In the genomic region with DNA sequence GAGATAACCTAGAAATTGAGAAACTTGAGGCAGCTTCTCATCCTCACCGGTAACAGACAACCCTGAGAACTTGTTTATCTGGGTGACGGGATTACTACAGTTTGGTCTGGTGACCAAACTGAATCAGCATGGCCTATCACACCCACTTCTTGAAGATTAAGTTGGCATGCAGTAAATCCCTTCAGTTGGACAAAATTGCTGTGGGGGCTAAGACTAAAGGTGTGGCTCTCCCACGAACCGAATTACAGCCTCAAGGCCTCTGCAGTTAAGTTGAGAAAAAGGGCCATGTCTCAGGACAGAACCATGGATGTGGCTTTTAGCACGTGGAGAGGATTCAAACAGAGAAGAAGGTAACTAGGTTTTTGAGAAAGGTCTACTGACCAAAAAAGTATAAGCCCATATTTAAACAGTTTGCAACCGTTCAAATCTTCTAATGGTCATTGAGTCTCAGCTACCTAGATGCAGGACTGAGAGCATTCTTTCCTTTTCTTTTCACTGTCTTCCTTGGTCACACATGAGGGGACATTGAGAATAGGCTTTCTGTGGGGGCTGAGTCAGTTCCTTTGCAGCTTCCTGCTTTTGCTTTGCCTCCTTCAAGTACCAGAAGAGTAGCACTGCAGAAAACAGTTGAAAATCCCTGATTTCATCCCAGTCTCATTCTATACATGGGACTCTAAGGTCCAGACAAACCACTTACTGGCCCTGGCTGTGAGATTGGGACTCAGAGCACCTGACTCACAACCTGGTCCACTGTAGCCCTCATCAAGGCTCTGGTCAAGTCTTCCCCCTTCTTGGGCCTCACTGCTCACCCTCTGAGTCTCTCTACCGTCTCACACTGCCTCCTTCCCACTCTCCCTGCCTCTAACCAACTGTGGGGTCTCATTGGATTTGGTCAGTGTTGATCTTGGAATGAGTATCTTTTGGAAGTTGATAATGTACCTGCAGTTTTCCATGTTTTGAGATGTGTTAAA, we compare ENCODE assay signal across 18 cellular contexts. TPM values are rescaled to one million over a fixed set of nuclear protein-coding genes. Genes with fewer than 3 reads are reported as not detected.
DNase-seq lines count a peak whose midpoint lies in the region; FAIRE-seq and TF ChIP-seq lines count a peak whose summit lies in the region.
"Had no signal": no experiment of that assay in that cellular context is flagged by ENCODE, and none has a peak within 500 bp of the region (broad histone marks: within the 10 kb centered on the region; RNA-seq: fewer than 3 reads in every experiment).

No MANE protein-coding gene starts in this region.

- peak overlapping the region; percentile 50 for H2AK5ac ChIP-seq in trophoblast cell (ENCODE audit: low read length)

- H2BK5ac ChIP-seq in trophoblast cell (ENCODE audit: low read depth, low read length, poor library complexity), result no peak overlapping the region

- no peak overlapping the region for H3K4ac ChIP-seq in trophoblast cell (ENCODE audit: low read depth, low read length)

- TF ChIP-seq CTCF in glutamatergic neuron (IDR thresholded peaks at IDR 0.05; ENCODE audit: partially characterized antibody, unreplicated experiment), result no peak
- TF ChIP-seq CTCF in colonic mucosa (IDR thresholded peaks at IDR 0.05), result no peak

- no peak overlapping the region for H3K27ac ChIP-seq in trophoblast cell (ENCODE audit: low read depth, low read length)
- H3K27ac ChIP-seq in colonic mucosa, result no peak overlapping the region

- H3K4me3 ChIP-seq in trophoblast cell (ENCODE audit: low read depth, low read length) (no peak overlapping the region), colonic mucosa (no peak overlapping the region)

- no peaks in the 10 kb centered on the region for H3K27me3 ChIP-seq in trophoblast cell (ENCODE audit: insufficient read depth, low read length)
- no peaks in the 10 kb centered on the region for H3K27me3 ChIP-seq in colonic mucosa

- H2BK12ac ChIP-seq in trophoblast cell (ENCODE audit: low read length), result peak overlapping the region; percentile 93

- H3K9me3 ChIP-seq in trophoblast cell (ENCODE audit: insufficient read depth, low read depth, low read length) (no peaks in the 10 kb centered on the region), colonic mucosa (no peaks in the 10 kb centered on the region)

- H4K8ac ChIP-seq in trophoblast cell (ENCODE audit: low read depth, low read length), result peak overlapping the region; percentile 35

- H4K91ac ChIP-seq in trophoblast cell (ENCODE audit: low read depth, low read length), result peak overlapping the region; percentile 33

- DNase-seq in GM12891 (ENCODE audit: insufficient read length, low spot score) (no peak), NCI-H82 (lab: John Stamatoyannopoulos, UW) (peak; percentile 48), erythroblast (lab: John Stamatoyannopoulos, UW) (peak; percentile 85 to 92), trophoblast cell (no peak), glutamatergic neuron (no peak), cerebellar nuclear complex (lab: John Stamatoyannopoulos, UW) (no peak), colonic mucosa (no peak)
- DNase-seq in stimulated activated naive CD4-positive, alpha-beta T cell treated with Interleukin-2 at 50 U/mL for 16 hours (lab: John Stamatoyannopoulos, UW), result no peak
- DNase-seq: activated CD4-positive, alpha-beta T cell treated with anti-CD3 and anti-CD28 coated beads, Interleukin-2, amount 50 U/mL, for 4 hours; activated effector memory CD4-positive, alpha-beta T cell treated with Interleukin-2 at 50 U/mL for 16 hours; CD4-positive, CD25-positive, alpha-beta regulatory T cell; HCEC 1CT; head of caudate nucleus; NCI-H2227 treated with DMSO at 0.1 percent for 48 hours; small intestine; substantia nigra had no signal

- H4K12ac ChIP-seq in trophoblast cell (ENCODE audit: low read depth, low read length), result no peak overlapping the region

- peak overlapping the region; percentile 67 for H3K14ac ChIP-seq in trophoblast cell (ENCODE audit: low read length)

- no peak overlapping the region for H3K4me3 Mint-ChIP-seq in glutamatergic neuron (ENCODE audit: unreplicated experiment)
- H3K4me3 Mint-ChIP-seq: brain; CD4-positive, CD25-positive, alpha-beta regulatory T cell had no signal

- no peak overlapping the region for H3K18ac ChIP-seq in trophoblast cell (ENCODE audit: low read length)

- no peak overlapping the region for H3K9ac ChIP-seq in trophoblast cell (ENCODE audit: low read length)
- no peak overlapping the region for H3K9ac ChIP-seq in colonic mucosa (ENCODE audit: low read depth in 2 of 2, low read length in 2 of 2)

- peaks cover 2% of the 10 kb centered on the region for H3K9me3 Mint-ChIP-seq in glutamatergic neuron (ENCODE audit: unreplicated experiment)
- H3K9me3 Mint-ChIP-seq: brain had no signal

- intact Hi-C loops in colonic mucosa (cut with DNase I), result no loop called here

- no peak overlapping the region for H2AFZ ChIP-seq in trophoblast cell (ENCODE audit: insufficient read depth, low read length, poor library complexity)

- no peak overlapping the region for H3K27ac Mint-ChIP-seq in glutamatergic neuron (ENCODE audit: unreplicated experiment)

- no peak for TF ChIP-seq POLR2A in GM12891 (IDR thresholded peaks at IDR 0.05; ENCODE audit: low read depth, low read length)
- peak; percentile 61 for TF ChIP-seq POLR2A in erythroblast (IDR thresholded peaks at IDR 0.05; ENCODE audit: low read length)

- H3K36me3 ChIP-seq in trophoblast cell (ENCODE audit: control insufficient read depth in 1 of 2, insufficient read depth in 2 of 2, low read length in 2 of 2), result no peaks in the 10 kb centered on the region
- H3K36me3 ChIP-seq in colonic mucosa, result no peaks in the 10 kb centered on the region

- peak; percentile 13 for FAIRE-seq in GM12891 (lab: Jason Lieb, UNC)
- FAIRE-seq: small intestine had no signal

- H3K4me1 ChIP-seq in trophoblast cell (ENCODE audit: control insufficient read depth in 1 of 2, insufficient read depth in 2 of 2, low read length in 2 of 2) (peaks cover 16 to 17% of the 10 kb centered on the region in 2 experiments), colonic mucosa (no peaks in the 10 kb centered on the region)

- H2BK120ac ChIP-seq in trophoblast cell (ENCODE audit: insufficient read depth, low read length, poor library complexity), result peak overlapping the region; percentile 87

- H3K36me3 Mint-ChIP-seq in glutamatergic neuron (ENCODE audit: unreplicated experiment), result no peaks in the 10 kb centered on the region
- H3K36me3 Mint-ChIP-seq: brain; CD4-positive, CD25-positive, alpha-beta regulatory T cell had no signal

- H3K27me3 Mint-ChIP-seq in glutamatergic neuron (ENCODE audit: unreplicated experiment), result no peaks in the 10 kb centered on the region

- H3K79me2 ChIP-seq in trophoblast cell (ENCODE audit: control insufficient read depth, insufficient read depth, low read length, poor library complexity), result no peaks in the 10 kb centered on the region

- WGBS in trophoblast cell (ENCODE audit: extremely low coverage, insufficient coverage, insufficient read length), result no CpG with 5 or more reads among the region's 7 CpGs

- no peak overlapping the region for H3K4me2 ChIP-seq in trophoblast cell (ENCODE audit: low read length)

- H3K23ac ChIP-seq in trophoblast cell (ENCODE audit: low read length), result no peak overlapping the region

- peaks cover 12% of the 10 kb centered on the region for H3K79me1 ChIP-seq in trophoblast cell (ENCODE audit: low read length)

- no peaks in the 10 kb centered on the region for H3K4me1 Mint-ChIP-seq in glutamatergic neuron (ENCODE audit: low read depth, unreplicated experiment)
- H3K4me1 Mint-ChIP-seq: brain; CD4-positive, CD25-positive, alpha-beta regulatory T cell had no signal

TF ChIP-seq in GM12891, 5 proteins besides CTCF, POLR2A, EP300 and RAD21:
- TF ChIP-seq TAF1 (IDR thresholded peaks at IDR 0.05; ENCODE audit: low read depth, low read length) (no peak), POLR2AphosphoS5 (IDR thresholded peaks at IDR 0.05; ENCODE audit: low read depth, low read length) (no peak), POU2F2 (IDR thresholded peaks at IDR 0.05; ENCODE audit: low read depth, low read length) (no peak), SPI1 (IDR thresholded peaks at IDR 0.05; ENCODE audit: low read depth, low read length) (no peak), PAX5 (IDR thresholded peaks at IDR 0.05; ENCODE audit: insufficient read depth, low read length, severe bottlenecking) (no peak)

RNA-seq across cellular contexts. Expression of gene PDE6A, which starts 30.9 kb away (rescaled TPM):
- 0.03 TPM for polyA plus RNA-seq in GM12891 (2012; ENCODE audit: low read depth, missing spikeins)
- polyA plus RNA-seq in trophoblast cell (2013), result not detected in 2 replicates
- total RNA-seq in glutamatergic neuron (ENCODE audit: unreplicated experiment) (not detected), colonic mucosa (1 to 10 TPM; 1.5 to 2.7 TPM)
- total RNA-seq: CD4-positive, CD25-positive, alpha-beta regulatory T cell; liver had no signal
- polyA plus RNA-seq: CD4-positive, CD25-positive, alpha-beta regulatory T cell had no signal

RNA-seq across cellular contexts. Expression of gene SLC26A2, which starts 46.8 kb away (rescaled TPM):
- polyA plus RNA-seq in GM12891 (2012; ENCODE audit: low read depth, missing spikeins), result 0.89 TPM
- 4.0 and 4.2 TPM in 2 replicates for polyA plus RNA-seq in trophoblast cell (2013)
- total RNA-seq in glutamatergic neuron (ENCODE audit: unreplicated experiment) (4.7 TPM), colonic mucosa (100 to 1,000 TPM; 339 to 770 TPM)

Comparison
In these comparisons a context has a peak if more than half of its experiments do, and no peak if none do; other contexts are left out.
1. DNase-seq: peak in NCI-H82 (single experiment) and erythroblast (2 of 2); none in GM12891 (single experiment), trophoblast cell (0 of 2), glutamatergic neuron (single experiment), cerebellar nuclear complex (0 of 2), colonic mucosa (single experiment) and stimulated activated naive CD4-positive, alpha-beta T cell treated with Interleukin-2 at 50 U/mL for 16 hours (single experiment).
2. RNA of gene SLC26A2, which starts 46.8 kb away (total RNA-seq): 339 to 770 TPM in colonic mucosa; 4.7 TPM in glutamatergic neuron (single experiment); every median in the first group is over 10 times any median in the second.